ENCODE assay signal across 27 cellular contexts in genomic region chr2:14524803-14525080, GRCh38.
DNase-seq lines count a peak whose midpoint lies in the region; ATAC-seq and TF ChIP-seq lines count a peak whose summit lies in the region.
"Had no signal": no experiment of that assay in that cellular context is flagged by ENCODE, and none has a peak within 500 bp of the region (broad histone marks: within the 10 kb centered on the region; RNA-seq: fewer than 3 reads in every experiment).

No MANE protein-coding gene starts in this region.

- H2AFZ ChIP-seq in PC-9 = no peak overlapping the region

- BruUV-seq in PC-9 (replicated peaks; lab: Mats Ljungman, UMichigan) = no TSS peak

- TF ChIP-seq CTCF in PC-9 (conservative IDR thresholded peaks at IDR 0.05) (no peak), esophagus muscularis mucosa (IDR thresholded peaks at IDR 0.05) (no peak), spleen (IDR thresholded peaks at IDR 0.05 in 8 of 11, conservative IDR thresholded peaks at IDR 0.05 in 3 of 11) (no peak)

- H3K27ac ChIP-seq in PC-9 = peak overlapping the region; percentile 61; the same call in 1 of the 2 replicates
- H3K27ac ChIP-seq in esophagus muscularis mucosa (replicated peaks in 1 of 4) = no peak overlapping the region
- H3K27ac ChIP-seq in spleen = no peak overlapping the region
- H3K27ac ChIP-seq: lower lobe of right lung, ovary, right atrium auricular region, SJCRH30 had no signal

- no peaks in the 10 kb centered on the region for H3K9me2 ChIP-seq in PC-9 (ENCODE audit: insufficient read depth)

- no peaks in the 10 kb centered on the region for H3F3A ChIP-seq in PC-9 (ENCODE audit: insufficient read depth, low read depth)

- H4K20me1 ChIP-seq in PC-9 (ENCODE audit: insufficient read depth) = no peaks in the 10 kb centered on the region

- intact Hi-C loops in PC-9 (cut with micrococcal nuclease; ENCODE audit: unreplicated experiment) (loop anchor here (2.0 to 10.0 kb wide), 3 partner anchors 60 to 237 kb away; no protein-coding TSS in a partner anchor), esophagus muscularis mucosa (cut with DNase I) (no loop called here), spleen (cut with DNase I; ENCODE audit: low total_unique reads) (no loop called here)

- DNase-seq in GM04503 (ENCODE audit: low read depth) (peak; percentile 21), PC-9 (no peak), esophagus muscularis mucosa (ENCODE audit: extremely low spot score) (peak; percentile 14), non-pigmented ciliary epithelial cell (ENCODE audit: low read depth) (peak; percentile 30), spleen (no peak), MV-4-11 (lab: John Stamatoyannopoulos, UW) (no peak)
- DNase-seq: activated CD4-positive, alpha-beta memory T cell treated with anti-CD3 and anti-CD28 coated beads for 36 hours; activated CD4-positive, CD25-positive, alpha-beta regulatory T cell treated with anti-CD3 and anti-CD28 coated beads, Interleukin-2, amount 50 U/mL, for 72 hours; activated CD8-positive, alpha-beta memory T cell treated with anti-CD3 and anti-CD28 coated beads, Interleukin-2, amount 50 U/mL, for 48 hours; activated naive CD4-positive, alpha-beta T cell treated with anti-CD3 and anti-CD28 coated beads, Interleukin-2, amount 10 ng/mL, durations not matched to agents 7 days and 5 days; Calu3; DMS79 treated with DMSO at 0.1 percent for 48 hours; effector CD8-positive, alpha-beta T cell; islet precursor cell; lower lobe of right lung; NCI-H1105 treated with DMSO at 0.1 percent for 48 hours; NCI-H2029; NCI-H2227 treated with DMSO at 0.1 percent for 48 hours; NCI-H526 treated with DMSO at 0.1 percent for 48 hours; nephron progenitor cell; ovary; SJCRH30; stimulated activated CD4-positive, alpha-beta T cell treated with anti-CD3 and anti-CD28 coated beads, Interleukin-2, amount 100 ng/mL, for 48 hours; T-helper 1 cell had no signal

- H3K27me3 ChIP-seq in PC-9 (ENCODE audit: insufficient read depth, low read depth) (no peaks in the 10 kb centered on the region), esophagus muscularis mucosa (no peaks in the 10 kb centered on the region), spleen (replicated peaks in 1 of 7) (no peaks in the 10 kb centered on the region)
- H3K27me3 ChIP-seq: ovary, right atrium auricular region, SJCRH30 had no signal

- no peaks in the 10 kb centered on the region for H3K36me3 ChIP-seq in PC-9 (ENCODE audit: low read depth)
- no peaks in the 10 kb centered on the region for H3K36me3 ChIP-seq in esophagus muscularis mucosa
- no peaks in the 10 kb centered on the region for H3K36me3 ChIP-seq in spleen
- H3K36me3 ChIP-seq: lower lobe of right lung, ovary, right atrium auricular region, SJCRH30 had no signal

- CTCF ChIA-PET in PC-9 (lab: Charles Lee) = interaction anchor here (0.7 to 1.0 kb wide), 2 partner anchors 11 to 96 kb away, joined by 3 to 4 read pairs; no protein-coding TSS in a partner anchor

- TF ChIP-seq EP300 in esophagus muscularis mucosa (IDR thresholded peaks at IDR 0.05) = no peak

- TF ChIP-seq POLR2A in esophagus muscularis mucosa (IDR thresholded peaks at IDR 0.05; ENCODE audit: low read depth) (no peak), spleen (IDR thresholded peaks at IDR 0.05) (no peak)

- H3K4me2 ChIP-seq in PC-9 = peak overlapping the region; percentile 13; the same call in 1 of the 2 replicates

- no peaks in the 10 kb centered on the region for H3K9me3 ChIP-seq in PC-9 (ENCODE audit: insufficient read depth, low read depth)
- H3K9me3 ChIP-seq in esophagus muscularis mucosa = no peaks in the 10 kb centered on the region
- peaks cover 0 to 4% (median 0%) of the 10 kb centered on the region in 8 donors for H3K9me3 ChIP-seq in spleen
- H3K9me3 ChIP-seq: lower lobe of right lung, ovary, right atrium auricular region, SJCRH30 had no signal

- POLR2A ChIA-PET in PC-9 (lab: Charles Lee; ENCODE audit: unreplicated experiment) = interaction anchor here (0.7 kb wide), 1 partner anchor 102 kb away, joined by 3 read pairs; no protein-coding TSS in a partner anchor

- H3K4me1 ChIP-seq in PC-9 (replicated peaks; ENCODE audit: insufficient read depth) (peaks cover 4% of the 10 kb centered on the region; the same call in 1 of the 2 replicates), esophagus muscularis mucosa (no peaks in the 10 kb centered on the region), spleen (no peaks in the 10 kb centered on the region)
- H3K4me1 ChIP-seq: lower lobe of right lung, right atrium auricular region, SJCRH30 had no signal

- no peak overlapping the region for H3K4me3 ChIP-seq in PC-9
- H3K4me3 ChIP-seq in esophagus muscularis mucosa = no peak overlapping the region
- H3K4me3 ChIP-seq in spleen = no peak overlapping the region
- H3K4me3 ChIP-seq: lower lobe of right lung, ovary, right atrium auricular region, SJCRH30 had no signal

- no peaks in the 10 kb centered on the region for H3K79me2 ChIP-seq in PC-9 (ENCODE audit: low read depth)

- ATAC-seq in HG02759 (IDR thresholded peaks at IDR 0.05; ENCODE audit: unreplicated experiment) = no peak
- ATAC-seq: esophagus mucosa, lower lobe of right lung had no signal

Comparison
In these comparisons a context has a peak if more than half of its experiments do, and no peak if none do; other contexts are left out.
1. DNase-seq: peak in GM04503 (single experiment), esophagus muscularis mucosa (single experiment) and non-pigmented ciliary epithelial cell (single experiment); none in PC-9 (0 of 2), spleen (single experiment) and MV-4-11 (single experiment).